Comparison of ENCODE assay signal across 8 cellular contexts in the genomic region with DNA sequence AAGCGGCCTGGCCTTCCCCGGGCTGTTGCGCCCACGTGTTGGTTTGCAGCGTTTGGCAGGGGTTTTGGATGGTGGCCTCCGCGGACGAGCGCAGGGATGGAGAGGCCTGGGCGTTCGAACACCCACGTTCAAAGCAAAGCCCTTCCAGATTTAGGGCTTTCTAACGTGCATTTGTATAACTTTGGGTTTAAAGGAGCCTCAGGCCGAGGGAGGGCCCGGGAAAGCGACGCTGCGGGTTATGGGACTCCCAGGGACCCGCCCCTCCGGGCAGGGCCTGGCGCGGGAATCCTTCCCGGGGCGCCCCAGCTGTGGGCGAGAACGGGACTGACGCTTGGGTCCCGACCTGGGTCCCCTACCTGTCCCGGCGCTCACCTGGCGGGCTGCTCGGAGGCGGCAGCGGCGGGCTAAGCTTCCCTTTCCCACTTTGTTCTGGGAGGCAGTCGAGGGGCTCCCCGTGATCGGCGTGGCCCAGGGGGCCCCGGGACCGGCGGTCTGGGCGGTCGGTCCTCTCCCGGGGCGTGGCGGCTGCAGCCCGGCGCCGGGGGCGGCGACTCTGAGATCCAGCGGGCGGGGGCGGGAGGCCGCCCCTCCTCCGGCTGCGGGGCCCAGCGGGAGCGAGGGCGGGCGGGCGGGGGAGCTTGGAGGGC. TPM values are rescaled to one million over a fixed set of nuclear protein-coding genes. Genes with fewer than 3 reads are reported as not detected.
DNase-seq lines count a peak whose midpoint lies in the region; ATAC-seq and TF ChIP-seq lines count a peak whose summit lies in the region.

A gene with protein sequence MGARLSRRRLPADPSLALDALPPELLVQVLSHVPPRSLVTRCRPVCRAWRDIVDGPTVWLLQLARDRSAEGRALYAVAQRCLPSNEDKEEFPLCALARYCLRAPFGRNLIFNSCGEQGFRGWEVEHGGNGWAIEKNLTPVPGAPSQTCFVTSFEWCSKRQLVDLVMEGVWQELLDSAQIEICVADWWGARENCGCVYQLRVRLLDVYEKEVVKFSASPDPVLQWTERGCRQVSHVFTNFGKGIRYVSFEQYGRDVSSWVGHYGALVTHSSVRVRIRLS (minus strand): TSS at position 529 of the 647 bp plus-strand sequence. CDS start 25,423 bp downstream, outside the sequence.

- peak within 1 kb of the TSS; percentile 98 for H2AFZ ChIP-seq in mammary epithelial cell (ENCODE audit: low read depth, low read length)

- dilution Hi-C loops in mammary epithelial cell (cut with HindIII; ENCODE audit: low sequenced_read_pairs) = no loop called here

- no peaks in the 10 kb centered on the region for H4K20me1 ChIP-seq in mammary epithelial cell (ENCODE audit: insufficient read depth, low read length)

- H3K36me3 ChIP-seq in mammary epithelial cell (ENCODE audit: insufficient read depth, low read length) (no peaks in the 10 kb centered on the region), iPS-18a (ENCODE audit: control insufficient read depth, low read depth, low read length) (no peaks in the 10 kb centered on the region)

- H3K9me3 ChIP-seq in mammary epithelial cell (replicated peaks; ENCODE audit: insufficient read depth, low read length) (no peaks in the 10 kb centered on the region), iPS-18a (ENCODE audit: control insufficient read depth, low read depth, low read length) (no peaks in the 10 kb centered on the region)

- peak within 1 kb of the TSS; percentile 96 for H3K4me2 ChIP-seq in mammary epithelial cell (ENCODE audit: insufficient read depth, low read depth, low read length)

- H3K27ac ChIP-seq in mammary epithelial cell (ENCODE audit: insufficient read depth, low read depth, low read length) = peak within 1 kb of the TSS; percentile 60
- H3K27ac ChIP-seq in iPS-18a (ENCODE audit: low read length) = no peak within 1 kb of the TSS

- no peak for TF ChIP-seq CTCF in mammary epithelial cell (conservative IDR thresholded peaks at IDR 0.05 in 1 of 2, IDR thresholded peaks at IDR 0.05 in 1 of 2; ENCODE audit: extremely low read depth in 1 of 2, insufficient read depth in 1 of 2, low read depth in 1 of 2, low read length in 2 of 2)

- TSS peak; percentile 49 for BruUV-seq in mammary epithelial cell (replicated peaks; lab: Mats Ljungman, UMichigan)

- H3K9ac ChIP-seq in mammary epithelial cell (ENCODE audit: insufficient read depth, low read length) (peak within 1 kb of the TSS; percentile 70), iPS-18a (ENCODE audit: low read length) (peak within 1 kb of the TSS; percentile 50)

- peaks cover 14% of the 10 kb centered on the region for H3K4me1 ChIP-seq in mammary epithelial cell (ENCODE audit: insufficient read depth, low read length)
- H3K4me1 ChIP-seq in iPS-18a (ENCODE audit: control insufficient read depth, low read depth, low read length) = peaks cover 11% of the 10 kb centered on the region

- DNase-seq in AG08395 (ENCODE audit: low spot score) (peak; percentile 72), HuH-7.5 (ENCODE audit: low spot score) (peak; percentile 47), mammary epithelial cell (peak; percentile 68), retina (peak; percentile 79)
- DNase-seq in activated effector memory CD4-positive, alpha-beta T cell treated with anti-CD3 and anti-CD28 coated beads, Interleukin-2, amount 50 U/mL, for 16 hours = no peak

- CTCF ChIA-PET in mammary epithelial cell (lab: Charles Lee; ENCODE audit: low non-redundant PET) = interaction anchor here (0.7 kb wide), 1 partner anchor 10 kb away, joined by 3 read pairs; no protein-coding TSS in a partner anchor

- WGBS in mammary epithelial cell (ENCODE audit: low coverage, missing lambda C conversion rate) = under 1% methylated on average over 29 of the region's 63 CpGs

- intact Hi-C loops in mammary epithelial cell (cut with micrococcal nuclease) = loop anchor here (1.0 to 5.0 kb wide), 2 partner anchors 58 to 137 kb away; no protein-coding TSS in a partner anchor

- no peak for ATAC-seq in GM19023 (IDR thresholded peaks at IDR 0.05; ENCODE audit: unreplicated experiment)
- no peak for ATAC-seq in HG02938 (IDR thresholded peaks at IDR 0.05; ENCODE audit: unreplicated experiment)

- peaks cover 2% of the 10 kb centered on the region for H3K79me2 ChIP-seq in mammary epithelial cell (ENCODE audit: insufficient read depth, low read length)

- in situ Hi-C loops in mammary epithelial cell (cut with MboI; ENCODE audit: low sequenced_read_pairs in 2 of 2) = loop anchor here in 1 of 2 donors (10.0 kb wide), 1 partner anchor 59 kb away; a partner anchor contains a TSS

- peak within 1 kb of the TSS; percentile 65 to 91 (median 77) for H3K4me3 ChIP-seq in mammary epithelial cell (replicated peaks in 1 of 3; ENCODE audit: insufficient read depth in 1 of 3, low read depth in 2 of 3, low read length in 3 of 3)
- peak within 1 kb of the TSS; percentile 82 for H3K4me3 ChIP-seq in iPS-18a (ENCODE audit: low read length)

- no peaks in the 10 kb centered on the region for H3K27me3 ChIP-seq in mammary epithelial cell (ENCODE audit: insufficient read depth, low read length)
- no peaks in the 10 kb centered on the region for H3K27me3 ChIP-seq in iPS-18a (ENCODE audit: control insufficient read depth, insufficient read depth, low read length)

RNA-seq across cellular contexts. Expression of the gene that starts here (rescaled TPM):
- total RNA-seq in mammary epithelial cell = 10 to 100 TPM; 18.6 to 25.8 TPM
- 7.1 TPM for polyA plus RNA-seq in mammary epithelial cell
- polyA minus RNA-seq in mammary epithelial cell = 5.7 TPM
